In the genomic region with DNA sequence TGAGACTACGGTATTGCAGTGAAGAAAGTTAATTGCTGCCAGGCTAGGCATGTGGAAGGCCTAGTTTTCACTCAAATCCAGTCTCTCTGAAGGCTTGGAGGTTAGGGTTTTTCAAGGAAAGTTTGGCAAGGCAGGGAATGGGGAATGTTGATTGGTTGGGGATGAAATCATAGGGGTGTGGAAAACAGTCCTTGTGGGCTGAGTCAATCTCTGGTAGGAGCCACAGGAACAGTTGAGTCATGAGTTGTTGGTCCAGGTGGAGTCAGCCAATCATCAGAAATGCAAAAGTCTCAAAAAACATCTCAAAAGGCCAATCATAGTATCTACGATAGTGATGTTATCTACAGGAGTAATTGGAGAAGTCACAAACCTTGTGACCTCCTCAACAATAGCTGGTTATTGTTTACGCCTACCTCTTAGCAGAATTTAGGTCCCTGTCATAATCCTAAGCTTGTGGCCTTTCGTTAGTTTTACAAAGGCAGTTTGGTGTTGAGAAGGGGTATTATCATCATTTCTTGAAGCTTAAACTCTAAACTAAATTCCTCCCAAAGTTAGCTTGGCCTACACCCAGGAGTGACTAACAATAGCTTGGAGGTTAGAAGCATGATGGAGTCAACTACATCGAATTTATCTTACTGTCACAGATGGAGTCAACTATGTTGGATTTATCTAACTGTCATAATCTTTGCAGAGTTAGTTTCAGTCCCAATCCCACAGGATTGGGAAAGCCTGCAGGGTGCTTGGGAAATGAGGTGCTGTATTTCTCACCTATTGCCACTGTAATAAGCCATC, we compare ENCODE assay signal across 20 cellular contexts. TPM values are rescaled to one million over a fixed set of nuclear protein-coding genes. Genes with fewer than 3 reads are reported as not detected.
DNase-seq lines count a peak whose midpoint lies in the region; ATAC-seq, FAIRE-seq and TF ChIP-seq lines count a peak whose summit lies in the region.
"Had no signal": no experiment of that assay in that cellular context is flagged by ENCODE, and none has a peak within 500 bp of the region (broad histone marks: within the 10 kb centered on the region; RNA-seq: fewer than 3 reads in every experiment).

No MANE protein-coding gene starts in this region.

- no peaks in the 10 kb centered on the region for H3K4me1 ChIP-seq in Peyer's patch

- in situ Hi-C loops in astrocyte of the cerebellum (cut with HindIII; ENCODE audit: low sequenced_read_pairs), result no loop called here

- no peak overlapping the region for H3K4me3 Mint-ChIP-seq in immature natural killer cell
- H3K4me3 Mint-ChIP-seq: effector memory CD8-positive, alpha-beta T cell; neural crest cell; stimulated activated naive CD8-positive, alpha-beta T cell treated with anti-CD3 and anti-CD28 coated beads, Interleukin-15, amount 100 ng/mL, for 72 hours had no signal

- no peaks in the 10 kb centered on the region for H3K27me3 ChIP-seq in Peyer's patch
- H3K27me3 ChIP-seq: upper lobe of right lung had no signal

- TF ChIP-seq CTCF in astrocyte of the cerebellum (IDR thresholded peaks at IDR 0.05; ENCODE audit: low read depth, low read length, missing control alignments), result no peak
- TF ChIP-seq CTCF in foreskin fibroblast (IDR thresholded peaks at IDR 0.05; ENCODE audit: low read depth, low read length), result no peak
- TF ChIP-seq CTCF in Peyer's patch (IDR thresholded peaks at IDR 0.05), result no peak

- H3K4me1 Mint-ChIP-seq in immature natural killer cell, result no peaks in the 10 kb centered on the region
- H3K4me1 Mint-ChIP-seq: stimulated activated naive CD8-positive, alpha-beta T cell treated with anti-CD3 and anti-CD28 coated beads, Interleukin-15, amount 100 ng/mL, for 72 hours had no signal

- H3K4me3 ChIP-seq in astrocyte of the cerebellum (ENCODE audit: low read depth, low read length) (no peak overlapping the region), foreskin fibroblast (ENCODE audit: low read depth in 1 of 2, low read length in 2 of 2) (no peak overlapping the region), Peyer's patch (no peak overlapping the region)
- H3K4me3 ChIP-seq: upper lobe of right lung had no signal

- H3K9me3 Mint-ChIP-seq in immature natural killer cell, result peaks cover 0 to 1% (median 0%) of the 10 kb centered on the region in 6 donors
- H3K9me3 Mint-ChIP-seq: effector memory CD8-positive, alpha-beta T cell had no signal

- ATAC-seq in SK-N-SH treated with all-trans-retinoic acid at 6 μM for 48 hours, result no peak
- ATAC-seq: effector memory CD8-positive, alpha-beta T cell; stimulated activated naive CD8-positive, alpha-beta T cell treated with anti-CD3 and anti-CD28 coated beads, Interleukin-15, amount 100 ng/mL, for 72 hours; upper lobe of right lung had no signal

- DNase-seq in AG08396 (ENCODE audit: low spot score) (peak; percentile 56), HS-27A (ENCODE audit: low read depth) (peak; percentile 46), astrocyte of the cerebellum (ENCODE audit: low read depth) (peak; percentile 58), foreskin fibroblast (peak; percentile 47 to 80), immature natural killer cell (no peak), Peyer's patch (no peak), GM19239 (ENCODE audit: insufficient read length, low spot score) (no peak)
- DNase-seq: activated naive CD4-positive, alpha-beta T cell treated with anti-CD3 and anti-CD28 coated beads, Interleukin-2, amount 50 U/mL, for 16 hours; central memory CD4-positive, alpha-beta T cell; effector memory CD8-positive, alpha-beta T cell; Kasumi-1; NCI-H187; stimulated activated CD4-positive, alpha-beta T cell treated with anti-CD3 and anti-CD28 coated beads, Interleukin-15, amount 100 ng/mL, for 24 hours; stimulated activated naive CD8-positive, alpha-beta T cell treated with anti-CD3 and anti-CD28 coated beads, Interleukin-15, amount 100 ng/mL, for 72 hours; T1000; upper lobe of right lung had no signal

- H3K27me3 Mint-ChIP-seq in immature natural killer cell (ENCODE audit: low read depth in 3 of 3), result peaks cover 2 to 9% (median 4%) of the 10 kb centered on the region in 3 donors

- H3K27ac Mint-ChIP-seq in immature natural killer cell, result no peak overlapping the region
- H3K27ac Mint-ChIP-seq: stimulated activated naive CD8-positive, alpha-beta T cell treated with anti-CD3 and anti-CD28 coated beads, Interleukin-15, amount 100 ng/mL, for 72 hours had no signal

- H3K27ac ChIP-seq in Peyer's patch, result no peak overlapping the region
- H3K27ac ChIP-seq: upper lobe of right lung had no signal

- H3K9me3 ChIP-seq in Peyer's patch, result no peaks in the 10 kb centered on the region
- H3K9me3 ChIP-seq: upper lobe of right lung had no signal

- no peak for FAIRE-seq in GM19239 (lab: Jason Lieb, UNC)

- TF ChIP-seq POLR2A in Peyer's patch (IDR thresholded peaks at IDR 0.05), result no peak

- H3K36me3 Mint-ChIP-seq in immature natural killer cell, result no peaks in the 10 kb centered on the region

- H3K36me3 ChIP-seq in Peyer's patch, result no peaks in the 10 kb centered on the region
- H3K36me3 ChIP-seq: upper lobe of right lung had no signal

TF ChIP-seq in SK-N-SH treated with all-trans-retinoic acid at 6 μM for 48 hours, 23 proteins besides CTCF, POLR2A, EP300 and RAD21 (continues in another document):
- no peak for TF ChIP-seq PATZ1 (CRISPR knock-in tag; IDR thresholded peaks at IDR 0.05; ENCODE audit: borderline replicate concordance)
- no peak for TF ChIP-seq GLIS3 (CRISPR knock-in tag; IDR thresholded peaks at IDR 0.05)
- TF ChIP-seq, protein P1, sequence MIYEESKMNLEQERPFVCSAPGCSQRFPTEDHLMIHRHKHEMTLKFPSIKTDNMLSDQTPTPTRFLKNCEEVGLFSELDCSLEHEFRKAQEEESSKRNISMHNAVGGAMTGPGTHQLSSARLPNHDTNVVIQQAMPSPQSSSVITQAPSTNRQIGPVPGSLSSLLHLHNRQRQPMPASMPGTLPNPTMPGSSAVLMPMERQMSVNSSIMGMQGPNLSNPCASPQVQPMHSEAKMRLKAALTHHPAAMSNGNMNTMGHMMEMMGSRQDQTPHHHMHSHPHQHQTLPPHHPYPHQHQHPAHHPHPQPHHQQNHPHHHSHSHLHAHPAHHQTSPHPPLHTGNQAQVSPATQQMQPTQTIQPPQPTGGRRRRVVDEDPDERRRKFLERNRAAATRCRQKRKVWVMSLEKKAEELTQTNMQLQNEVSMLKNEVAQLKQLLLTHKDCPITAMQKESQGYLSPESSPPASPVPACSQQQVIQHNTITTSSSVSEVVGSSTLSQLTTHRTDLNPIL (CRISPR knock-in tag; IDR thresholded peaks at IDR 0.05; ENCODE audit: low read depth), result no peak
- no peak for TF ChIP-seq ZNF8 (CRISPR knock-in tag; IDR thresholded peaks at IDR 0.05)
- no peak for TF ChIP-seq ESRRG (CRISPR knock-in tag; IDR thresholded peaks at IDR 0.05)
- no peak for TF ChIP-seq TOX (CRISPR knock-in tag; IDR thresholded peaks at IDR 0.05; ENCODE audit: borderline replicate concordance)
- no peak for TF ChIP-seq TCF4 (CRISPR knock-in tag; IDR thresholded peaks at IDR 0.05; ENCODE audit: borderline replicate concordance)
- TF ChIP-seq BACH2 (CRISPR knock-in tag; IDR thresholded peaks at IDR 0.05; ENCODE audit: borderline replicate concordance), result no peak
- no peak for TF ChIP-seq ZNF565 (CRISPR knock-in tag; conservative IDR thresholded peaks at IDR 0.05; ENCODE audit: low read depth)
- TF ChIP-seq, protein P2, sequence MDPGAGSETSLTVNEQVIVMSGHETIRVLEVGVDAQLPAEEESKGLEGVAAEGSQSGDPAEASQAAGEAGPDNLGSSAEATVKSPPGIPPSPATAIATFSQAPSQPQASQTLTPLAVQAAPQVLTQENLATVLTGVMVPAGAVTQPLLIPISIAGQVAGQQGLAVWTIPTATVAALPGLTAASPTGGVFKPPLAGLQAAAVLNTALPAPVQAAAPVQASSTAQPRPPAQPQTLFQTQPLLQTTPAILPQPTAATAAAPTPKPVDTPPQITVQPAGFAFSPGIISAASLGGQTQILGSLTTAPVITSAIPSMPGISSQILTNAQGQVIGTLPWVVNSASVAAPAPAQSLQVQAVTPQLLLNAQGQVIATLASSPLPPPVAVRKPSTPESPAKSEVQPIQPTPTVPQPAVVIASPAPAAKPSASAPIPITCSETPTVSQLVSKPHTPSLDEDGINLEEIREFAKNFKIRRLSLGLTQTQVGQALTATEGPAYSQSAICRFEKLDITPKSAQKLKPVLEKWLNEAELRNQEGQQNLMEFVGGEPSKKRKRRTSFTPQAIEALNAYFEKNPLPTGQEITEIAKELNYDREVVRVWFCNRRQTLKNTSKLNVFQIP (CRISPR knock-in tag; IDR thresholded peaks at IDR 0.05; ENCODE audit: borderline replicate concordance, low read depth), result no peak
- TF ChIP-seq ARNTL (CRISPR knock-in tag; IDR thresholded peaks at IDR 0.05; ENCODE audit: borderline replicate concordance, low read depth), result no peak
- TF ChIP-seq RARB (CRISPR knock-in tag; IDR thresholded peaks at IDR 0.05), result no peak
- TF ChIP-seq ZFP30 (CRISPR knock-in tag; IDR thresholded peaks at IDR 0.05), result no peak
- no peak for TF ChIP-seq CSRNP3 (CRISPR knock-in tag; IDR thresholded peaks at IDR 0.05)

RNA-seq across cellular contexts. Expression of gene APCDD1, which starts 33.7 kb away (rescaled TPM):
- polyA plus RNA-seq in immature natural killer cell, result under 1 TPM in 1 of 3 donors, not detected in 2; 0.31 TPM
- total RNA-seq in Peyer's patch, result 10 to 100 TPM in 3 of 4 donors, 1 to 10 TPM in 1; 5.4 to 18.2 (median 17.0) TPM
- total RNA-seq: NCI-H460, SK-MEL-5 had no signal

Comparison
In these comparisons a context has a peak if more than half of its experiments do, and no peak if none do; other contexts are left out.
1. DNase-seq: peak in AG08396 (single experiment), HS-27A (single experiment), astrocyte of the cerebellum (single experiment) and foreskin fibroblast (2 of 2); none in immature natural killer cell (0 of 3), Peyer's patch (0 of 3) and GM19239 (single experiment).